In the genomic region with DNA sequence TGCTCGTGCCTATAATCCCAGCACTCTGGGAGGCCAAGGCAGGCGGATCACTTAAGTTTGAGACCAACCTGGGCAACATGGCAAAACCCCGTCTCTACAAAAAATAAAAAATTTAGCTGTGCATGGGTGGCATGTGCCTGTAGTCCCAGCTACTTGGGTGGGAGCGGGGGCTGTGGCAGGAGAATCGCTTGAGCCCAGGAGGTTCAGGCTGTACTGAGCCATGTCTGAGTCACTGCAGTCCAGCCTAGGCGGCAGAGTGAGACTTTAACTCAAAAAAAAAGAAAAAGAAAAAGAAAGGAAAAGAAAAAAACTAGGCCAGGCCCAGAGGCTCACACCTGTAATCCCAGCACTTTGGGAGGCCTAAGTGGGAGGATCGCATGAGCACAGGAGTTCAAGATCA, we compare ENCODE assay signal across 1 cellular context.
TF ChIP-seq lines count a peak whose summit lies in the region.

No MANE protein-coding gene starts in this region.

TF ChIP-seq in HCT116, 20 proteins besides CTCF, POLR2A, EP300 and RAD21 (continued from another document):
- TF ChIP-seq, protein P1, sequence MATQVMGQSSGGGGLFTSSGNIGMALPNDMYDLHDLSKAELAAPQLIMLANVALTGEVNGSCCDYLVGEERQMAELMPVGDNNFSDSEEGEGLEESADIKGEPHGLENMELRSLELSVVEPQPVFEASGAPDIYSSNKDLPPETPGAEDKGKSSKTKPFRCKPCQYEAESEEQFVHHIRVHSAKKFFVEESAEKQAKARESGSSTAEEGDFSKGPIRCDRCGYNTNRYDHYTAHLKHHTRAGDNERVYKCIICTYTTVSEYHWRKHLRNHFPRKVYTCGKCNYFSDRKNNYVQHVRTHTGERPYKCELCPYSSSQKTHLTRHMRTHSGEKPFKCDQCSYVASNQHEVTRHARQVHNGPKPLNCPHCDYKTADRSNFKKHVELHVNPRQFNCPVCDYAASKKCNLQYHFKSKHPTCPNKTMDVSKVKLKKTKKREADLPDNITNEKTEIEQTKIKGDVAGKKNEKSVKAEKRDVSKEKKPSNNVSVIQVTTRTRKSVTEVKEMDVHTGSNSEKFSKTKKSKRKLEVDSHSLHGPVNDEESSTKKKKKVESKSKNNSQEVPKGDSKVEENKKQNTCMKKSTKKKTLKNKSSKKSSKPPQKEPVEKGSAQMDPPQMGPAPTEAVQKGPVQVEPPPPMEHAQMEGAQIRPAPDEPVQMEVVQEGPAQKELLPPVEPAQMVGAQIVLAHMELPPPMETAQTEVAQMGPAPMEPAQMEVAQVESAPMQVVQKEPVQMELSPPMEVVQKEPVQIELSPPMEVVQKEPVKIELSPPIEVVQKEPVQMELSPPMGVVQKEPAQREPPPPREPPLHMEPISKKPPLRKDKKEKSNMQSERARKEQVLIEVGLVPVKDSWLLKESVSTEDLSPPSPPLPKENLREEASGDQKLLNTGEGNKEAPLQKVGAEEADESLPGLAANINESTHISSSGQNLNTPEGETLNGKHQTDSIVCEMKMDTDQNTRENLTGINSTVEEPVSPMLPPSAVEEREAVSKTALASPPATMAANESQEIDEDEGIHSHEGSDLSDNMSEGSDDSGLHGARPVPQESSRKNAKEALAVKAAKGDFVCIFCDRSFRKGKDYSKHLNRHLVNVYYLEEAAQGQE (IDR thresholded peaks at IDR 0.05; ENCODE audit: low read depth), result no peak
